In the genomic region with DNA sequence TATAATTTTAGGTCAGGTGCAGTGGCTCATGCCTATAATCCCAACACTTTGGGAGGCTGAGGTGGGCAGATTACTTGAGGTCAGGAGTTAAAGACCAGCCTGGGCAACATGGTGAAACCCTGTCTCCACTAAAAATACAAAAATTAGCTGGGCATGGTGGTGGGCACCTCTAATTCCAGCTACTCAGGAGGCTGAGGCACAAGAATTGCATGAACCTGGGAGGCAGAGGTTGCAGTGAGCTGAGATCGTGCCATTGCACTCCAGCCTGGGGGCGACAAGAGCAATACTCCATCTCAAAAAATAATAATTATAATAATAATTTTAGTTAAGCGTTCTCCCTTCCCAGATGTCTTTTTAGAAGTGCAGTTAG, we compare ENCODE assay signal across 7 cellular contexts. TPM values are rescaled to one million over a fixed set of nuclear protein-coding genes. Genes with fewer than 3 reads are reported as not detected.
DNase-seq lines count a peak whose midpoint lies in the region; ATAC-seq and TF ChIP-seq lines count a peak whose summit lies in the region.
"Not testable (repeated sequence)": the region's sequence is repeated elsewhere in the genome, so short reads cannot be mapped to it uniquely, and the experiment has no call there.

No MANE protein-coding gene starts in this region.

- not testable (repeated sequence) for H3K9me2 ChIP-seq in GM23338 (ENCODE audit: insufficient read depth)

- H3K27me3 ChIP-seq in GM23338 (ENCODE audit: insufficient read depth); left lung; neutrophil; stomach: not testable (repeated sequence)

- H3K4me1 Mint-ChIP-seq in GM23338, result peaks cover 25% of the 10 kb centered on the region
- H3K4me1 Mint-ChIP-seq in T-helper 2 cell treated with Interferon-gamma antibody and Interleukin-4, amounts not matched to agents 5 μg/mL and 100 μg/mL, for 36 hours (ENCODE audit: low read depth), result peaks cover 70% of the 10 kb centered on the region
- H3K4me1 Mint-ChIP-seq in activated T-helper 17 cell treated with anti-CD3 and anti-CD28 coated beads, Interleukin-2, amount 50 U/mL, for 72 hours, result peaks cover 55% of the 10 kb centered on the region
- H3K4me1 Mint-ChIP-seq in central memory CD8-positive, alpha-beta T cell, result peaks cover 87% of the 10 kb centered on the region

- H3K9me3 Mint-ChIP-seq in GM23338; T-helper 2 cell treated with Interferon-gamma antibody and Interleukin-4, amounts not matched to agents 5 μg/mL and 100 μg/mL, for 36 hours; activated T-helper 17 cell treated with anti-CD3 and anti-CD28 coated beads, Interleukin-2, amount 50 U/mL, for 72 hours; central memory CD8-positive, alpha-beta T cell: not testable (repeated sequence)

- H3K27ac Mint-ChIP-seq in GM23338, result not testable (repeated sequence)
- H3K27ac Mint-ChIP-seq in T-helper 2 cell treated with Interferon-gamma antibody and Interleukin-4, amounts not matched to agents 5 μg/mL and 100 μg/mL, for 36 hours, result peak overlapping the region; percentile 79
- H3K27ac Mint-ChIP-seq in activated T-helper 17 cell treated with anti-CD3 and anti-CD28 coated beads, Interleukin-2, amount 50 U/mL, for 72 hours, result peak overlapping the region; percentile 76
- peak overlapping the region; percentile 93 for H3K27ac Mint-ChIP-seq in central memory CD8-positive, alpha-beta T cell (ENCODE audit: low read depth)

- H3K36me3 ChIP-seq in GM23338 (ENCODE audit: insufficient read depth); left lung; neutrophil; stomach: not testable (repeated sequence)

- H3K9me3 ChIP-seq in left lung, neutrophil, stomach: not testable (repeated sequence)

- H2AFZ ChIP-seq in GM23338, result peak overlapping the region; percentile 0; the same call in 1 of the 2 replicates

- H3K4me1 ChIP-seq in GM23338 (ENCODE audit: insufficient read depth), result not testable (repeated sequence)
- peaks cover 40 to 83% of the 10 kb centered on the region in 2 donors for H3K4me1 ChIP-seq in left lung
- peaks cover 53 to 67% of the 10 kb centered on the region in 2 experiments for H3K4me1 ChIP-seq in neutrophil (ENCODE audit: control insufficient read depth in 1 of 2, insufficient read depth in 1 of 2, low read depth in 1 of 2, low read length in 1 of 2)
- peaks cover 57 to 95% (median 70%) of the 10 kb centered on the region in 4 donors for H3K4me1 ChIP-seq in stomach

- not testable (repeated sequence) for TF ChIP-seq EP300 in stomach (IDR thresholded peaks at IDR 0.05)

- WGBS in stomach, 5 donors, result 93 to 97% (median 96%) methylated on average over 3 of the region's 3 CpGs

- DNase-seq in GM23338 (ENCODE audit: low spot score); T-helper 2 cell treated with Interferon-gamma antibody and Interleukin-4, amounts not matched to agents 5 μg/mL and 100 μg/mL, for 36 hours (ENCODE audit: low spot score); central memory CD8-positive, alpha-beta T cell (ENCODE audit: low spot score in 2 of 2); left lung; stomach: not testable (repeated sequence)

- not testable (repeated sequence) for H3K36me3 Mint-ChIP-seq in GM23338 (ENCODE audit: low read depth)
- H3K36me3 Mint-ChIP-seq in T-helper 2 cell treated with Interferon-gamma antibody and Interleukin-4, amounts not matched to agents 5 μg/mL and 100 μg/mL, for 36 hours (ENCODE audit: low read depth), result peaks cover 47% of the 10 kb centered on the region
- H3K36me3 Mint-ChIP-seq in activated T-helper 17 cell treated with anti-CD3 and anti-CD28 coated beads, Interleukin-2, amount 50 U/mL, for 72 hours (ENCODE audit: low read depth), result peaks cover 20% of the 10 kb centered on the region
- H3K36me3 Mint-ChIP-seq in central memory CD8-positive, alpha-beta T cell (ENCODE audit: insufficient read depth), result peaks cover 28% of the 10 kb centered on the region

- ATAC-seq in GM23338; activated T-helper 17 cell treated with anti-CD3 and anti-CD28 coated beads, Interleukin-2, amount 50 U/mL, for 72 hours (replicated peaks); central memory CD8-positive, alpha-beta T cell (replicated peaks; ENCODE audit: extremely low read depth, poor library complexity, severe bottlenecking); left lung: not testable (repeated sequence)

- not testable (repeated sequence) for H3K4me3 ChIP-seq in GM23338; left lung; neutrophil (ENCODE audit: low read depth in 1 of 2, low read length in 1 of 2); stomach

- TF ChIP-seq CTCF in GM23338 (conservative IDR thresholded peaks at IDR 0.05; ENCODE audit: low read depth in 2 of 2); left lung (IDR thresholded peaks at IDR 0.05); neutrophil (IDR thresholded peaks at IDR 0.05); stomach (IDR thresholded peaks at IDR 0.05): not testable (repeated sequence)

- not testable (repeated sequence) for H3K27me3 Mint-ChIP-seq in GM23338 (ENCODE audit: insufficient read depth, low read depth, poor library complexity); T-helper 2 cell treated with Interferon-gamma antibody and Interleukin-4, amounts not matched to agents 5 μg/mL and 100 μg/mL, for 36 hours (ENCODE audit: low read depth); activated T-helper 17 cell treated with anti-CD3 and anti-CD28 coated beads, Interleukin-2, amount 50 U/mL, for 72 hours; central memory CD8-positive, alpha-beta T cell

- not testable (repeated sequence) for TF ChIP-seq POLR2A in stomach (IDR thresholded peaks at IDR 0.05)

- intact Hi-C loops in left lung (cut with DNase I); stomach (cut with DNase I; ENCODE audit: low total_unique reads): not testable (repeated sequence)

- not testable (repeated sequence) for H3K4me3 Mint-ChIP-seq in GM23338
- peak overlapping the region; percentile 69 for H3K4me3 Mint-ChIP-seq in T-helper 2 cell treated with Interferon-gamma antibody and Interleukin-4, amounts not matched to agents 5 μg/mL and 100 μg/mL, for 36 hours
- peak overlapping the region; percentile 54 for H3K4me3 Mint-ChIP-seq in activated T-helper 17 cell treated with anti-CD3 and anti-CD28 coated beads, Interleukin-2, amount 50 U/mL, for 72 hours
- peak overlapping the region; percentile 66 for H3K4me3 Mint-ChIP-seq in central memory CD8-positive, alpha-beta T cell

- H3K4me2 ChIP-seq in GM23338, result 0 out of 2 replicates have a peak overlapping the region, but pooled peaks have one; percentile 15

- H3K27ac ChIP-seq in GM23338 (ENCODE audit: low read depth), result not testable (repeated sequence)
- peak overlapping the region; percentile 63 to 79 for H3K27ac ChIP-seq in left lung
- peak overlapping the region; percentile 89 for H3K27ac ChIP-seq in neutrophil
- H3K27ac ChIP-seq in stomach, result peak overlapping the region in 4 of 5 donors; percentile 62 to 84 (median 80)

- H3K79me2 ChIP-seq in GM23338 (replicated peaks; ENCODE audit: insufficient read depth), result not testable (repeated sequence)

- H4K20me1 ChIP-seq in GM23338 (replicated peaks; ENCODE audit: insufficient read depth), result not testable (repeated sequence)

- H3F3A ChIP-seq in GM23338 (replicated peaks; ENCODE audit: low read depth), result not testable (repeated sequence)

RNA-seq across cellular contexts. Expression of a gene that starts 52.3 kb away (rescaled TPM):
- 6.4 and 6.9 TPM in 2 replicates for total RNA-seq in GM23338 (2014; rRNA removed; shearing (Covaris generic))
- polyA plus RNA-seq in GM23338 (2016; fragmentation: Nextera tagmentation; extraction: Ambion mirVana) (8.6 and 9.1 TPM in 2 replicates), stomach (10 to 100 TPM; 17.1 to 80.2 (median 49.1) TPM)
- 100 to 1,000 TPM; 125 to 174 TPM for total RNA-seq in activated T-helper 17 cell treated with anti-CD3 and anti-CD28 coated beads, Interleukin-2, amount 50 U/mL, for 72 hours
- total RNA-seq in left lung (10 to 100 TPM; 41.4 to 93.3 TPM), stomach (100 to 1,000 TPM in 2 of 5 donors, 10 to 100 TPM in 3; 18.0 to 256 (median 91.5) TPM)
